9 cellular contexts compared by ENCODE assay signal in the genomic region with DNA sequence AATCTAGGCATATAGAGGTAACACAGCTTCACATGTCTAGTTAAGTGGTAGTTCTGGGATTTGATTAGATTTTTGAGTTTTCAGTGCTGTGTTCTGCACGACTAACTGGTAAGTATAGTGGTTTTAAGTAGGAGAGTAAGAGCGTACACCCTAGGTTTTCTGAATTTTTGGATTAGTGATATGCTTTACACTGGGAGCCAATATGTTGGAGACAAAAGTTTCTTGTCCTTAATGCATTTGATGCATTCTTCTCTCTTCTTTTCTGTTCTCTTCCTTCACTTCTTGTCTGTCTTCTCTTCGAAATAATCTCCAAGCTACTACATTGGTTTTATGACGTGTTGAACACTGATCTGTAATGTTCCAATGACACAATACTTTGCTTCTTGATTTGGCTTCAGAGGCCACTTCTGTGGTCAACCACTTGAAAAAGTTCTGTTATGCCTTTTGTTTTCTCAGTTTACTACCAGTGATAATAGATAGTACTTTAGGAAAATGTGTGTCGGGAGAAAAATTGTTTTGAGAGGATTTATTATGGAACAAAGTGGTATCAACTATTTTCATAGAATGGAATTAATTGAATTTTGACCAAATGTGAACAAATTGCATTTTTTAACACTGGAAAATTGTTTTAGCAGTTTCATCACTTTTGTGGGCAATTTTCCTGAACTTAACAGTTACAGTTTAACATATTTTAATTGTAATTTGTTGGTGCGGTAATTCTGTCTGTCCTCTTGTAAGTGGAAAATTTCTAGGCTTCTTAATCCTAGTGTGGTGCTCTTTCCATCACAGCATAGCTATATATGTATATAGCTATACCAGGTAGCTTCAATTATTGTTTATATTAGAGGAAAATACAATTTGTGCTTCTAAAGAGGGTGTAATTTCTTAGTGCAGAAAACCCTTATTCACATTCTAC. TPM values are rescaled to one million over a fixed set of nuclear protein-coding genes. Genes with fewer than 3 reads are reported as not detected.
DNase-seq lines count a peak whose midpoint lies in the region; ATAC-seq, FAIRE-seq and TF ChIP-seq lines count a peak whose summit lies in the region.
"Had no signal": no experiment of that assay in that cellular context is flagged by ENCODE, and none has a peak within 500 bp of the region (broad histone marks: within the 10 kb centered on the region; RNA-seq: fewer than 3 reads in every experiment).

No MANE protein-coding gene starts in this region.

- H2AK5ac ChIP-seq in H1 (ENCODE audit: low read depth, low read length) = no peak overlapping the region

- H4K20me1 ChIP-seq in OCI-LY3 (ENCODE audit: insufficient read depth, low read length) = no peaks in the 10 kb centered on the region
- peaks cover 6 to 7% of the 10 kb centered on the region in 2 experiments for H4K20me1 ChIP-seq in H1 (replicated peaks in 1 of 2; ENCODE audit: control insufficient read depth in 1 of 2, insufficient read depth in 2 of 2, low read length in 2 of 2)

- no peak overlapping the region for H2BK20ac ChIP-seq in H1 (ENCODE audit: low read length)

- no peak for TF ChIP-seq CTCF in OCI-LY3 (IDR thresholded peaks at IDR 0.05; ENCODE audit: low read depth, low read length)
- no peak for TF ChIP-seq CTCF in H1 (IDR thresholded peaks at IDR 0.05; ENCODE audit: control extremely low read depth in 1 of 3, insufficient read depth in 1 of 3, low read depth in 1 of 3, low read length in 3 of 3)
- no peak for TF ChIP-seq CTCF in sigmoid colon (IDR thresholded peaks at IDR 0.05)

- H3K36me3 ChIP-seq in OCI-LY3 (replicated peaks; ENCODE audit: low read depth, low read length) = no peaks in the 10 kb centered on the region
- no peaks in the 10 kb centered on the region for H3K36me3 ChIP-seq in H1 (ENCODE audit: control insufficient read depth in 2 of 4, insufficient read depth in 4 of 4, low read length in 3 of 4)
- H3K36me3 ChIP-seq in sigmoid colon = peaks cover 0 to 7% (median 0%) of the 10 kb centered on the region in 4 donors

- H3K27me3 ChIP-seq in OCI-LY3 (ENCODE audit: low read depth, low read length) (peaks cover 34% of the 10 kb centered on the region), H1 (replicated peaks in 1 of 4; ENCODE audit: control insufficient read depth in 3 of 4, extremely low read depth in 1 of 4, insufficient read depth in 3 of 4, low read length in 3 of 4) (peaks cover 2 to 30% (median 19%) of the 10 kb centered on the region in 4 experiments), sigmoid colon (no peaks in the 10 kb centered on the region)

- ATAC-seq in GM21786 (IDR thresholded peaks at IDR 0.05; ENCODE audit: unreplicated experiment) (no peak), HG02970 (IDR thresholded peaks at IDR 0.05; ENCODE audit: low FRiP score, unreplicated experiment) (no peak), GM19397 (IDR thresholded peaks at IDR 0.05; ENCODE audit: unreplicated experiment) (no peak)

- peaks cover 14% of the 10 kb centered on the region; the same call in 1 of the 2 replicates for H3K23me2 ChIP-seq in H1 (ENCODE audit: low read depth, low read length)

- CTCF ChIA-PET in H1 (lab: Charles Lee; ENCODE audit: partially characterized antibody) = interaction anchor here (1.9 kb wide), 1 partner anchor 8 kb away, joined by 8 read pairs; no protein-coding TSS in a partner anchor

- H3K14ac ChIP-seq in H1 (ENCODE audit: insufficient read length) = no peak overlapping the region

- H3K79me1 ChIP-seq in H1 (ENCODE audit: low read depth, low read length) = no peaks in the 10 kb centered on the region

- POLR2A ChIA-PET in H1 (lab: Charles Lee; ENCODE audit: partially characterized antibody) = interaction anchor here (2.0 kb wide), 1 partner anchor 10 kb away, joined by 9 read pairs; no protein-coding TSS in a partner anchor

- FAIRE-seq in H1 (lab: Jason Lieb, UNC) = no peak

- H4K8ac ChIP-seq in H1 (ENCODE audit: extremely low read depth, insufficient read depth, low read length) = no peak overlapping the region

- H2BK5ac ChIP-seq in H1 (ENCODE audit: low read depth, low read length) = no peak overlapping the region

- DNase-seq in NCI-H446 treated with DMSO at 0.1 percent for 48 hours (lab: John Stamatoyannopoulos, UW) (peak; percentile 15), NCI-H446 (lab: John Stamatoyannopoulos, UW) (no peak), H1 (ENCODE audit: low read depth in 1 of 2, low spot score in 2 of 2) (no peak), sigmoid colon (no peak)
- DNase-seq: amygdala had no signal

- H3K4me2 ChIP-seq in OCI-LY3 (ENCODE audit: low read length) (peak overlapping the region; percentile 96), H1 (ENCODE audit: insufficient read depth in 1 of 2, low read depth in 2 of 2, low read length in 2 of 2) (peak overlapping the region; percentile 79 to 88)

- no peak overlapping the region for H4K91ac ChIP-seq in H1 (replicated peaks; ENCODE audit: insufficient read length, low read length)

- TF ChIP-seq POLR2A in H1 (IDR thresholded peaks at IDR 0.05; ENCODE audit: control extremely low read depth in 1 of 2, low read depth in 2 of 2, low read length in 2 of 2) (no peak), sigmoid colon (IDR thresholded peaks at IDR 0.05) (no peak)

- H2BK15ac ChIP-seq in H1 (ENCODE audit: low read length) = no peak overlapping the region

- H3K9me3 ChIP-seq in OCI-LY3 (ENCODE audit: insufficient read depth, low read length) (no peaks in the 10 kb centered on the region), H1 (ENCODE audit: insufficient read depth in 2 of 2, low read depth in 1 of 2, low read length in 1 of 2) (no peaks in the 10 kb centered on the region), sigmoid colon (no peaks in the 10 kb centered on the region)

- no peak for TF ChIP-seq RAD21 in H1 (IDR thresholded peaks at IDR 0.05 in 1 of 2, conservative IDR thresholded peaks at IDR 0.05 in 1 of 2; ENCODE audit: low read depth in 2 of 2, low read length in 2 of 2)

- intact Hi-C loops in sigmoid colon (cut with DNase I) = no loop called here

- H3K56ac ChIP-seq in H1 (replicated peaks; ENCODE audit: insufficient read length, low read depth, low read length) = no peak overlapping the region

- TF ChIP-seq EP300 in H1 (IDR thresholded peaks at IDR 0.05; ENCODE audit: borderline replicate concordance in 1 of 2, low read depth in 2 of 2, low read length in 2 of 2) (no peak), sigmoid colon (IDR thresholded peaks at IDR 0.05) (no peak)

- H2BK12ac ChIP-seq in H1 (ENCODE audit: low read depth, low read length) = no peak overlapping the region

- H4K5ac ChIP-seq in H1 (ENCODE audit: insufficient read length, low read depth, low read length) = no peak overlapping the region

- no peak overlapping the region for H3K18ac ChIP-seq in H1 (ENCODE audit: extremely low read depth, low read length)

- H2AFZ ChIP-seq in OCI-LY3 (ENCODE audit: low read depth, low read length) (no peak overlapping the region), H1 (ENCODE audit: low read length) (no peak overlapping the region)

- H3K79me2 ChIP-seq in OCI-LY3 (ENCODE audit: low read length) (no peaks in the 10 kb centered on the region), H1 (ENCODE audit: control insufficient read depth in 1 of 2, insufficient read depth in 2 of 2, low read length in 2 of 2) (peaks cover 0 to 6% of the 10 kb centered on the region in 2 experiments; a peak in 2 of 4 replicates)

- WGBS in H1 (ENCODE audit: extremely low coverage in 1 of 2, insufficient coverage in 1 of 2, insufficient read length in 1 of 2, insufficient replicate concordance in 2 of 2, low coverage in 1 of 2, low lambda C conversion rate in 2 of 2, missing lambda C conversion rate in 1 of 2), 2 experiments = 81 to 100% methylated on average over 1 to 6 of the region's 6 CpGs
- 19 to 54% methylated on average over 6 of the region's 6 CpGs for WGBS in sigmoid colon, 2 donors

- H3K9ac ChIP-seq in OCI-LY3 (ENCODE audit: low read length) = no peak overlapping the region
- no peak overlapping the region for H3K9ac ChIP-seq in H1 (replicated peaks in 1 of 4; ENCODE audit: extremely low read depth in 1 of 4, low read depth in 3 of 4, low read length in 3 of 4)

- H3K4ac ChIP-seq in H1 (replicated peaks; ENCODE audit: insufficient read length, low read depth, low read length) = no peak overlapping the region

- no peak overlapping the region for H2BK120ac ChIP-seq in H1 (replicated peaks; ENCODE audit: low read depth, low read length)

- H3K23ac ChIP-seq in H1 (ENCODE audit: insufficient read length) = no peak overlapping the region

- H3K4me3 ChIP-seq in OCI-LY3 (ENCODE audit: low read length) = peak overlapping the region; percentile 97; the same call in 1 of the 2 replicates
- H3K4me3 ChIP-seq in H1 (ENCODE audit: extremely low read depth in 1 of 4, insufficient read depth in 2 of 4, low read depth in 3 of 4, low read length in 4 of 4) = peak overlapping the region in 2 of 4 experiments; percentile 17 to 74; a peak in 2 of 8 replicates
- H3K4me3 ChIP-seq in sigmoid colon = peak overlapping the region; percentile 80 to 98 (median 90)

- peaks cover 11% of the 10 kb centered on the region; the same call in 1 of the 2 replicates for H3K4me1 ChIP-seq in OCI-LY3 (ENCODE audit: low read length)
- H3K4me1 ChIP-seq in H1 (replicated peaks in 1 of 4; ENCODE audit: control insufficient read depth in 3 of 4, insufficient read depth in 4 of 4, low read length in 3 of 4) = peaks cover 0 to 3% (median 0%) of the 10 kb centered on the region in 4 experiments; a peak in 2 of 7 replicates
- H3K4me1 ChIP-seq in sigmoid colon = peaks cover 0 to 49% (median 35%) of the 10 kb centered on the region in 4 donors

- H3K27ac ChIP-seq in OCI-LY3 (ENCODE audit: low read length) (no peak overlapping the region), H1 (ENCODE audit: low read depth, low read length) (no peak overlapping the region), sigmoid colon (peak overlapping the region in 3 of 4 donors; percentile 94 to 98 (median 97))

TF ChIP-seq in H1, 55 proteins besides CTCF, POLR2A, EP300 and RAD21:
- TF ChIP-seq YY1 (IDR thresholded peaks at IDR 0.05; ENCODE audit: low read depth, low read length) = no peak
- no peak for TF ChIP-seq GABPA (IDR thresholded peaks at IDR 0.05; ENCODE audit: borderline replicate concordance, insufficient read depth, low read length)
TF ChIP-seq in H1: peak in this region for 0.

RNA-seq across cellular contexts. Expression of gene PDE3B, which starts 2.6 kb away (rescaled TPM):
- total RNA-seq in H1 (2021; fragmentation: NEBNext Ultra II Directional; extraction: Animal tissue kit (Norgen Biotek cat#: 25700)) = 9.9 and 10.9 TPM in 2 replicates
- 2.5 and 2.7 TPM in 2 replicates for polyA plus RNA-seq in H1 (2011; rRNA removed)
- polyA plus RNA-seq in H1 (2011; cell fraction: cytosol; rRNA removed) = 2.9 TPM
- 6.1 TPM for polyA plus RNA-seq in H1 (2011; cell fraction: nucleus; rRNA removed)
- polyA plus RNA-seq in H1 (2012, experiment 1 of 2) = 3.1 to 5.3 TPM (median 3.6 TPM) in 4 replicates
- 0.34 TPM for polyA plus RNA-seq in H1 (2012, experiment 2 of 2)
- polyA plus RNA-seq in H1 (2013, experiment 1 of 2) = 9.4 TPM
- polyA plus RNA-seq in H1 (2013, experiment 2 of 2) = 9.4 TPM
- polyA minus RNA-seq in H1 (2011; rRNA and poly(A)+ RNA removed) = 13.7 and 15.9 TPM in 2 replicates
- polyA minus RNA-seq in H1 (2011; cell fraction: cytosol; rRNA and poly(A)+ RNA removed) = 7.3 TPM
- 37.3 TPM for polyA minus RNA-seq in H1 (2011; cell fraction: nucleus; rRNA and poly(A)+ RNA removed)
- total RNA-seq in sigmoid colon = 100 to 1,000 TPM in 2 of 4 donors, 10 to 100 TPM in 2; 78.3 to 132 (median 93.4) TPM
- 10 to 100 TPM in 1 of 3 donors, 1 to 10 TPM in 2; 1.2 to 13.5 (median 2.4) TPM for polyA plus RNA-seq in sigmoid colon

Comparison
In these comparisons a context has a peak if more than half of its experiments do, and no peak if none do; other contexts are left out.
1. H3K27ac ChIP-seq: peak in sigmoid colon (3 of 4); none in OCI-LY3 (single experiment) and H1 (single experiment).